ENCODE assay signal across 14 cellular contexts in the genomic region with DNA sequence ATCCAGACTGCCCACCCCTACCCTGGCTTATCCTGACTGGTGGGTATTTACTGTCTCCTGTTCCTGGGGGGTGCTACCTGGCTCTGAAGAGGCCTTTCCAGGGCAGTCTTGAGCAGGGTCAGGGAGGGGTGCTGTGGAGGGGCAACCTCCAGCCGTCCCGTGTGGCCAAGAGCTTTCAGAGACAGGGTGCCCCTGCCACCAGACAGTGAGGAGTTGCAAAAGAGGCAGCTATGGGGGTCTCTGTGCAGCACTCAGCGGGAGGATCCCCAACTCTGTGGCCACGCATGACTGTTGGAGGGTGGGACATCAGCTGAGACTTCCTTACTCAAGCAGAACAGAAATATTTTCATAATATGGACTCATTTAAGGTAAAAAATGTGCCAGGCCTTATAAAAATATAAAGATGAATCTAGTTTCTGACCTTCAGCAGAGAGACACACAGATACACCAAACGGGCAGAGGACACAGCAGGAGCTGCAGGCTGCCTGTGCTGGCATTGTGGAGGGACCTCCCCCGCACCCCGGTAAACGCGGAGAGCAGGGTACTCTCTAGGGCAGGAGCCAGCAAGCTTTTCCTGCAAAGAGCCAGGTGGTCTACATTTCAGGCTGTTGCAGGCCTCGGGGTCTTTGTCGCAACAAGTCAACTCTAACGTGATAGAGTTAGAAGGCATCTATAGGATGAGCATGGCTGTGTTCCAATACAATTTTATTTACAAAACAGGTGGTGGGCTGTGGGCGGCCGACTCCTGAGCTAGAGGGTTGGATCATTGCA.
"Had no signal": no experiment of that assay in that cellular context is flagged by ENCODE, and none has a peak within 500 bp of the region (broad histone marks: within the 10 kb centered on the region; RNA-seq: fewer than 3 reads in every experiment).

No MANE protein-coding gene starts in this region.

- H3K27me3 ChIP-seq: foreskin keratinocyte had no signal

- H3K4me3 ChIP-seq: lower lobe of right lung had no signal

- H3K27ac ChIP-seq: foreskin keratinocyte, lower lobe of right lung had no signal

- H3K4me1 ChIP-seq: foreskin keratinocyte had no signal

- H3K27ac Mint-ChIP-seq: activated CD4-positive, alpha-beta T cell treated with anti-CD3 and anti-CD28 coated beads, Interleukin-2, amount 10 ng/mL, durations not matched to agents 7 days and 5 days; activated naive CD4-positive, alpha-beta T cell treated with anti-CD3 and anti-CD28 coated beads, Interleukin-2, amount 50 U/mL, for 72 hours; activated T-cell treated with anti-CD3 and anti-CD28 coated beads, Interleukin-2, amount 50 U/mL, for 72 hours; T-helper 2 cell treated with Interferon-gamma antibody and Interleukin-4, amounts not matched to agents 5 μg/mL and 100 μg/mL, for 36 hours had no signal

- H3K9me3 Mint-ChIP-seq: activated CD4-positive, alpha-beta T cell treated with anti-CD3 and anti-CD28 coated beads, Interleukin-2, amount 10 ng/mL, durations not matched to agents 7 days and 5 days; activated naive CD4-positive, alpha-beta T cell treated with anti-CD3 and anti-CD28 coated beads, Interleukin-2, amount 50 U/mL, for 72 hours; activated T-cell treated with anti-CD3 and anti-CD28 coated beads, Interleukin-2, amount 50 U/mL, for 72 hours; T-helper 2 cell treated with Interferon-gamma antibody and Interleukin-4, amounts not matched to agents 5 μg/mL and 100 μg/mL, for 36 hours; type B pancreatic cell had no signal

- ATAC-seq: activated naive CD4-positive, alpha-beta T cell treated with anti-CD3 and anti-CD28 coated beads, Interleukin-2, amount 50 U/mL, for 72 hours; activated T-cell treated with anti-CD3 and anti-CD28 coated beads, Interleukin-2, amount 50 U/mL, for 72 hours; foreskin keratinocyte; left cardiac atrium had no signal

- H3K4me3 Mint-ChIP-seq: activated CD4-positive, alpha-beta T cell treated with anti-CD3 and anti-CD28 coated beads, Interleukin-2, amount 10 ng/mL, durations not matched to agents 7 days and 5 days; activated T-cell treated with anti-CD3 and anti-CD28 coated beads, Interleukin-2, amount 50 U/mL, for 72 hours; T-helper 2 cell treated with Interferon-gamma antibody and Interleukin-4, amounts not matched to agents 5 μg/mL and 100 μg/mL, for 36 hours; type B pancreatic cell had no signal

- H3K9me3 ChIP-seq: lower lobe of right lung had no signal

- H3K36me3 ChIP-seq: lower lobe of right lung had no signal

- H3K27me3 Mint-ChIP-seq: activated CD4-positive, alpha-beta T cell treated with anti-CD3 and anti-CD28 coated beads, Interleukin-2, amount 10 ng/mL, durations not matched to agents 7 days and 5 days; type B pancreatic cell had no signal

- DNase-seq: activated CD4-positive, alpha-beta T cell treated with anti-CD3 and anti-CD28 coated beads, Interleukin-2, amount 10 ng/mL, durations not matched to agents 7 days and 5 days; activated CD8-positive, alpha-beta memory T cell treated with anti-CD3 and anti-CD28 coated beads, Interleukin-2, amount 50 U/mL, for 48 hours; activated gamma-delta T cell; activated T-cell treated with anti-CD3 and anti-CD28 coated beads, Interleukin-2, amount 50 U/mL, for 72 hours; effector CD4-positive, alpha-beta T cell; foreskin keratinocyte; lower lobe of right lung; posterior cingulate gyrus; stimulated activated CD4-positive, alpha-beta T cell treated with anti-CD3 and anti-CD28 coated beads, Interleukin-2, amount 100 ng/mL, for 48 hours; stimulated activated naive CD4-positive, alpha-beta T cell treated with Interleukin-2 at 50 U/mL for 16 hours had no signal

- H3K36me3 Mint-ChIP-seq: activated naive CD4-positive, alpha-beta T cell treated with anti-CD3 and anti-CD28 coated beads, Interleukin-2, amount 50 U/mL, for 72 hours; type B pancreatic cell had no signal
